Comparison of ENCODE assay signal across 13 cellular contexts in the genomic region with DNA sequence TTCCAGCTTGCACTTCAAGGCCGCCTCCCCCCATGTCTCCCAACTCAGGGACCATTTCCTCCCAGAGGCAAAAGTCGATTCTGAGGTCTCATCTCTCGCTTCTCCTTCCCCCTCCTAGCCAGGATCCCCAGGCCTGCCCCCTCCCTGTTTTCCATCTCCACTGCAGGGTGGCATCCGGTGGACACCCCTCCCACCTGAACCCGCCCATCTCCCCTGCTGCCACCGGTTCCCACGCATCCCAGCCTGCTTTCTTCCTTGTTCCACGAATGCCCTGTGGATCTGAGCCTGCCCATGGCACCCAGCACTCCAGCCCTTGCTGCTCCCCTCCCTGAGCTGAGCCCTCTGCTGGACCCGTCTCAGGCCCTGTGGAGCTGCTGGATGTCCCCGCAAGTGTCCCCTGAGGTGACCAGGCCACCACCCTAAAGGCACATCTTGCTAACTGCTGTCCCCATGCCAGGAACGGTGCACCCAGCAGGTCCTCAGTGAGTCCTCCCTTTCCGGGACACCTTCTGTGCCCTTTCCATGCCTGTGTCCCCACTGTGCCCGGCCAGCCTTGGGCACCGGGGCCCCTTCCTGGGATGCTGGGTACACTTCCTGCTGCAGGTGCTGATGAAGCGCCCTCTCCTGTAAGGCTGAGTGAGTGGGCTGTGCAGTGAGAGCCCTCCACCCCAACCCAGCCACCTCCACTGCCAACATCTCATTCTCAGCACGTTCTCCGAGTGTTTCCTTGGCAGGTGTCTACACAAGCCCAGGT. TPM values are rescaled to one million over a fixed set of nuclear protein-coding genes. Genes with fewer than 3 reads are reported as not detected.
DNase-seq lines count a peak whose midpoint lies in the region; ATAC-seq and TF ChIP-seq lines count a peak whose summit lies in the region.
"Had no signal": no experiment of that assay in that cellular context is flagged by ENCODE, and none has a peak within 500 bp of the region (broad histone marks: within the 10 kb centered on the region; RNA-seq: fewer than 3 reads in every experiment).

No MANE protein-coding gene starts in this region.

- H3K9me3 ChIP-seq in sigmoid colon (no peaks in the 10 kb centered on the region), gastroesophageal sphincter (no peaks in the 10 kb centered on the region)
- H3K9me3 ChIP-seq: prostate gland had no signal

- peaks cover 11% of the 10 kb centered on the region for H3K27me3 Mint-ChIP-seq in activated CD8-positive, alpha-beta memory T cell treated with anti-CD3 and anti-CD28 coated beads, Interleukin-2, amount 10 ng/mL, durations not matched to agents 7 days and 5 days
- peaks cover 15% of the 10 kb centered on the region for H3K27me3 Mint-ChIP-seq in IgD-negative memory B cell
- H3K27me3 Mint-ChIP-seq in effector memory CD8-positive, alpha-beta T cell = peaks cover 14 to 38% of the 10 kb centered on the region in 2 donors

- WGBS in sigmoid colon, 2 donors = 24 to 57% methylated on average over 17 of the region's 17 CpGs
- WGBS in gastroesophageal sphincter (ENCODE audit: low coverage in 1 of 2), 2 donors = 20 to 21% methylated on average over 7 of the region's 17 CpGs

- H3K27ac ChIP-seq in sigmoid colon = no peak overlapping the region
- no peak overlapping the region for H3K27ac ChIP-seq in gastroesophageal sphincter
- H3K27ac ChIP-seq: prostate gland had no signal

- peak; percentile 66 for DNase-seq in activated CD8-positive, alpha-beta memory T cell treated with anti-CD3 and anti-CD28 coated beads for 24 hours
- no peak for DNase-seq in activated CD8-positive, alpha-beta memory T cell treated with anti-CD3 and anti-CD28 coated beads, Interleukin-2, amount 10 ng/mL, durations not matched to agents 7 days and 5 days
- DNase-seq in effector memory CD8-positive, alpha-beta T cell = no peak
- DNase-seq in sigmoid colon (peak; percentile 42), AML-193 (lab: John Stamatoyannopoulos, UW) (no peak), GM13977 (ENCODE audit: low spot score) (no peak)
- DNase-seq: C1 segment of cervical spinal cord, Kasumi-1, NCI-H226 had no signal

- no peak overlapping the region for H3K27ac Mint-ChIP-seq in activated CD8-positive, alpha-beta memory T cell treated with anti-CD3 and anti-CD28 coated beads, Interleukin-2, amount 10 ng/mL, durations not matched to agents 7 days and 5 days
- peak overlapping the region in 2 of 3 donors; percentile 63 to 90 for H3K27ac Mint-ChIP-seq in IgD-negative memory B cell
- peak overlapping the region; percentile 73 to 85 for H3K27ac Mint-ChIP-seq in effector memory CD8-positive, alpha-beta T cell

- CTCF ChIA-PET in activated CD8-positive, alpha-beta memory T cell treated with anti-CD3 and anti-CD28 coated beads, Interleukin-2, amount 10 ng/mL, durations not matched to agents 7 days and 5 days (lab: Charles Lee) = interaction anchor here (1.3 kb wide), 1 partner anchor 18 kb away, joined by 4 read pairs; no protein-coding TSS in a partner anchor

- in situ Hi-C loops in GM13977 (cut with MboI; ENCODE audit: low pct_unique_long_range_greater_than_20kb, low sequenced_read_pairs, unreplicated experiment) = no loop called here

- H3K9me3 Mint-ChIP-seq in activated CD8-positive, alpha-beta memory T cell treated with anti-CD3 and anti-CD28 coated beads, Interleukin-2, amount 10 ng/mL, durations not matched to agents 7 days and 5 days (ENCODE audit: low read depth) = no peaks in the 10 kb centered on the region
- H3K9me3 Mint-ChIP-seq in IgD-negative memory B cell = no peaks in the 10 kb centered on the region
- no peaks in the 10 kb centered on the region for H3K9me3 Mint-ChIP-seq in effector memory CD8-positive, alpha-beta T cell

- H3K4me3 ChIP-seq in sigmoid colon = no peak overlapping the region
- no peak overlapping the region for H3K4me3 ChIP-seq in gastroesophageal sphincter
- H3K4me3 ChIP-seq: prostate gland had no signal

- TF ChIP-seq EP300 in sigmoid colon (IDR thresholded peaks at IDR 0.05) (no peak), gastroesophageal sphincter (IDR thresholded peaks at IDR 0.05) (no peak)

- H3K36me3 Mint-ChIP-seq in activated CD8-positive, alpha-beta memory T cell treated with anti-CD3 and anti-CD28 coated beads, Interleukin-2, amount 10 ng/mL, durations not matched to agents 7 days and 5 days = no peaks in the 10 kb centered on the region
- no peaks in the 10 kb centered on the region for H3K36me3 Mint-ChIP-seq in IgD-negative memory B cell
- peaks cover 3% of the 10 kb centered on the region for H3K36me3 Mint-ChIP-seq in effector memory CD8-positive, alpha-beta T cell (ENCODE audit: insufficient read depth)

- intact Hi-C loops in sigmoid colon (cut with DNase I) = no loop called here

- no peak for ATAC-seq in activated CD8-positive, alpha-beta memory T cell treated with anti-CD3 and anti-CD28 coated beads, Interleukin-2, amount 10 ng/mL, durations not matched to agents 7 days and 5 days
- no peak for ATAC-seq in effector memory CD8-positive, alpha-beta T cell (replicated peaks)
- ATAC-seq in gastroesophageal sphincter = no peak

- H3K4me1 Mint-ChIP-seq in activated CD8-positive, alpha-beta memory T cell treated with anti-CD3 and anti-CD28 coated beads, Interleukin-2, amount 10 ng/mL, durations not matched to agents 7 days and 5 days = peaks cover 13% of the 10 kb centered on the region
- peaks cover 0 to 18% (median 9%) of the 10 kb centered on the region in 3 donors for H3K4me1 Mint-ChIP-seq in IgD-negative memory B cell
- peaks cover 7 to 25% of the 10 kb centered on the region in 2 donors for H3K4me1 Mint-ChIP-seq in effector memory CD8-positive, alpha-beta T cell (ENCODE audit: low read depth in 2 of 2)

- no peak for TF ChIP-seq POLR2A in sigmoid colon (IDR thresholded peaks at IDR 0.05)
- TF ChIP-seq POLR2A in gastroesophageal sphincter (IDR thresholded peaks at IDR 0.05) = no peak

- H3K27me3 ChIP-seq in sigmoid colon (peaks cover 45 to 74% (median 70%) of the 10 kb centered on the region in 3 donors), gastroesophageal sphincter (peaks cover 78% of the 10 kb centered on the region)

- H3K4me3 Mint-ChIP-seq in activated CD8-positive, alpha-beta memory T cell treated with anti-CD3 and anti-CD28 coated beads, Interleukin-2, amount 10 ng/mL, durations not matched to agents 7 days and 5 days = no peak overlapping the region
- peak overlapping the region; percentile 46 to 88 (median 66) for H3K4me3 Mint-ChIP-seq in IgD-negative memory B cell
- H3K4me3 Mint-ChIP-seq in effector memory CD8-positive, alpha-beta T cell = peak overlapping the region; percentile 76 to 78

- H3K4me1 ChIP-seq in sigmoid colon (peaks cover 0 to 24% (median 21%) of the 10 kb centered on the region in 4 donors), gastroesophageal sphincter (peaks cover 0 to 27% (median 5%) of the 10 kb centered on the region in 3 donors)

- H3K36me3 ChIP-seq in sigmoid colon (no peaks in the 10 kb centered on the region), gastroesophageal sphincter (no peaks in the 10 kb centered on the region)
- H3K36me3 ChIP-seq: prostate gland had no signal

- TF ChIP-seq CTCF in sigmoid colon (IDR thresholded peaks at IDR 0.05) (no peak), gastroesophageal sphincter (IDR thresholded peaks at IDR 0.05) (no peak), GM13977 (IDR thresholded peaks at IDR 0.05; ENCODE audit: extremely low read depth, insufficient read depth, missing control alignments) (no peak)

RNA-seq across cellular contexts. Expression of a gene that starts 0.9 kb away (rescaled TPM):
- total RNA-seq in activated CD8-positive, alpha-beta memory T cell treated with anti-CD3 and anti-CD28 coated beads, Interleukin-2, amount 10 ng/mL, durations not matched to agents 7 days and 5 days = under 1 TPM in 1 of 2 experiments, not detected in 1; 0.05 TPM
- not detected for polyA plus RNA-seq in IgD-negative memory B cell
- total RNA-seq in sigmoid colon = not detected
- polyA plus RNA-seq in sigmoid colon = 1 to 10 TPM in 1 of 3 donors, not detected in 2; 1.6 TPM
- total RNA-seq in gastroesophageal sphincter = not detected
- total RNA-seq: ureter had no signal

RNA-seq across cellular contexts. Expression of a gene that starts 46.5 kb away (rescaled TPM):
- not detected for total RNA-seq in activated CD8-positive, alpha-beta memory T cell treated with anti-CD3 and anti-CD28 coated beads, Interleukin-2, amount 10 ng/mL, durations not matched to agents 7 days and 5 days
- polyA plus RNA-seq in IgD-negative memory B cell (not detected), sigmoid colon (not detected)
- total RNA-seq in sigmoid colon (not detected), gastroesophageal sphincter (not detected)
- total RNA-seq: ureter had no signal

RNA-seq across cellular contexts. Expression of a gene that starts 51.1 kb away (rescaled TPM):
- total RNA-seq in activated CD8-positive, alpha-beta memory T cell treated with anti-CD3 and anti-CD28 coated beads, Interleukin-2, amount 10 ng/mL, durations not matched to agents 7 days and 5 days = 10 to 100 TPM; 53.4 to 79.7 TPM
- polyA plus RNA-seq in IgD-negative memory B cell (47.1 TPM), sigmoid colon (100 to 1,000 TPM in 1 of 3 donors, 10 to 100 TPM in 2; 34.8 to 126 (median 60.1) TPM)
- total RNA-seq in sigmoid colon (10 to 100 TPM; 26.3 to 50.0 (median 41.8) TPM), gastroesophageal sphincter (10 to 100 TPM; 30.0 to 58.3 (median 46.4) TPM)

Comparison
In these comparisons a context has a peak if more than half of its experiments do, and no peak if none do; other contexts are left out.
1. DNase-seq: peak in activated CD8-positive, alpha-beta memory T cell treated with anti-CD3 and anti-CD28 coated beads for 24 hours (single experiment) and sigmoid colon (single experiment); none in activated CD8-positive, alpha-beta memory T cell treated with anti-CD3 and anti-CD28 coated beads, Interleukin-2, amount 10 ng/mL, durations not matched to agents 7 days and 5 days (single experiment), effector memory CD8-positive, alpha-beta T cell (0 of 3), AML-193 (0 of 2) and GM13977 (single experiment).